10 cellular contexts compared by ENCODE assay signal in genomic region chr11:78046486-78046854, GRCh38. TPM values are rescaled to one million over a fixed set of nuclear protein-coding genes. Genes with fewer than 3 reads are reported as not detected.
DNase-seq lines count a peak whose midpoint lies in the region; ATAC-seq and TF ChIP-seq lines count a peak whose summit lies in the region.
"Had no signal": no experiment of that assay in that cellular context is flagged by ENCODE, and none has a peak within 500 bp of the region (broad histone marks: within the 10 kb centered on the region; RNA-seq: fewer than 3 reads in every experiment).

No MANE protein-coding gene starts in this region.

- H3K27ac ChIP-seq in mesenchymal stem cell (ENCODE audit: low read length, poor library complexity, severe bottlenecking) (no peak overlapping the region), tibial nerve (peak overlapping the region in 3 of 4 donors; percentile 53 to 83 (median 83)), right atrium auricular region (no peak overlapping the region)

- peak; percentile 11 to 23 for ATAC-seq in activated T-cell treated with anti-CD3 and anti-CD28 coated beads, Interleukin-2, amount 50 U/mL, for 72 hours (replicated peaks in 1 of 2)
- peak; percentile 11 for ATAC-seq in activated CD8-positive, alpha-beta T cell treated with anti-CD3 and anti-CD28 coated beads, Interleukin-2, amount 10 ng/mL, durations not matched to agents 7 days and 5 days
- no peak for ATAC-seq in GM19395 (IDR thresholded peaks at IDR 0.05; ENCODE audit: unreplicated experiment)

- no peaks in the 10 kb centered on the region for H3K36me3 Mint-ChIP-seq in activated T-cell treated with anti-CD3 and anti-CD28 coated beads, Interleukin-2, amount 50 U/mL, for 72 hours (ENCODE audit: insufficient read depth in 2 of 2)
- no peaks in the 10 kb centered on the region for H3K36me3 Mint-ChIP-seq in activated CD8-positive, alpha-beta T cell treated with anti-CD3 and anti-CD28 coated beads, Interleukin-2, amount 10 ng/mL, durations not matched to agents 7 days and 5 days (ENCODE audit: low read depth)

- no peak overlapping the region for H2BK120ac ChIP-seq in mesenchymal stem cell (ENCODE audit: low read depth, low read length)

- H4K91ac ChIP-seq in mesenchymal stem cell (ENCODE audit: low read length): peak overlapping the region; percentile 15

- peak overlapping the region in 1 of 2 experiments; percentile 62 for H3K14ac ChIP-seq in mesenchymal stem cell (ENCODE audit: low read length in 2 of 2)

- TF ChIP-seq EP300 in tibial nerve (IDR thresholded peaks at IDR 0.05): no peak

- 28% methylated on average over 6 of the region's 6 CpGs for WGBS in mesenchymal stem cell
- 17 to 18% methylated on average over 6 of the region's 6 CpGs for WGBS in tibial nerve, 2 donors

- no peak for TF ChIP-seq POLR2A in tibial nerve (IDR thresholded peaks at IDR 0.05)

- no peak overlapping the region for H3K4me3 Mint-ChIP-seq in activated T-cell treated with anti-CD3 and anti-CD28 coated beads, Interleukin-2, amount 50 U/mL, for 72 hours
- no peak overlapping the region for H3K4me3 Mint-ChIP-seq in activated CD8-positive, alpha-beta T cell treated with anti-CD3 and anti-CD28 coated beads, Interleukin-2, amount 10 ng/mL, durations not matched to agents 7 days and 5 days

- CTCF ChIA-PET in activated CD8-positive, alpha-beta T cell treated with anti-CD3 and anti-CD28 coated beads, Interleukin-2, amount 10 ng/mL, durations not matched to agents 7 days and 5 days (lab: Charles Lee): interaction anchor here (0.7 to 3.0 kb wide), 18 partner anchors 10 to 518 kb away, joined by 3 to 25 read pairs (median 5); partner anchors contain the start of genes INTS4, KCTD21, NDUFC2 and USP35

- H3K36me3 ChIP-seq in mesenchymal stem cell (ENCODE audit: control insufficient read depth in 1 of 2, insufficient read depth in 2 of 2, low read depth in 1 of 2, low read length in 2 of 2) (no peaks in the 10 kb centered on the region), tibial nerve (no peaks in the 10 kb centered on the region), right atrium auricular region (no peaks in the 10 kb centered on the region)

- H3K9ac ChIP-seq in mesenchymal stem cell (ENCODE audit: low read length): peak overlapping the region; percentile 82

- H3K4me1 ChIP-seq in mesenchymal stem cell (ENCODE audit: control insufficient read depth, insufficient read depth, low read depth, low read length): peaks cover 5% of the 10 kb centered on the region
- H3K4me1 ChIP-seq in tibial nerve: peaks cover 0 to 11% (median 5%) of the 10 kb centered on the region in 4 donors
- H3K4me1 ChIP-seq in right atrium auricular region: peaks cover 0 to 10% of the 10 kb centered on the region in 2 donors

- no peaks in the 10 kb centered on the region for H3K27me3 Mint-ChIP-seq in activated T-cell treated with anti-CD3 and anti-CD28 coated beads, Interleukin-2, amount 50 U/mL, for 72 hours (ENCODE audit: low read depth)
- no peaks in the 10 kb centered on the region for H3K27me3 Mint-ChIP-seq in activated CD8-positive, alpha-beta T cell treated with anti-CD3 and anti-CD28 coated beads, Interleukin-2, amount 10 ng/mL, durations not matched to agents 7 days and 5 days (ENCODE audit: low read depth)

- H3K18ac ChIP-seq in mesenchymal stem cell (ENCODE audit: low read depth in 1 of 2, low read length in 2 of 2): peak overlapping the region in 1 of 2 experiments; percentile 85

- H3K79me1 ChIP-seq in mesenchymal stem cell (replicated peaks; ENCODE audit: low read length, poor library complexity, severe bottlenecking): no peaks in the 10 kb centered on the region

- H3K4ac ChIP-seq in mesenchymal stem cell (ENCODE audit: low read depth in 1 of 2, low read length in 2 of 2): no peak overlapping the region

- H3K4me3 ChIP-seq in mesenchymal stem cell (ENCODE audit: insufficient read depth in 1 of 2, low read depth in 1 of 2, low read length in 2 of 2): no peak overlapping the region
- H3K4me3 ChIP-seq in tibial nerve: peak overlapping the region in 1 of 4 donors; percentile 54
- no peak overlapping the region for H3K4me3 ChIP-seq in right atrium auricular region

- peak overlapping the region; percentile 14 for H4K8ac ChIP-seq in mesenchymal stem cell (ENCODE audit: low read length)

- peaks cover 15% of the 10 kb centered on the region for H3K4me1 Mint-ChIP-seq in activated T-cell treated with anti-CD3 and anti-CD28 coated beads, Interleukin-2, amount 50 U/mL, for 72 hours (ENCODE audit: low read depth)
- H3K4me1 Mint-ChIP-seq in activated CD8-positive, alpha-beta T cell treated with anti-CD3 and anti-CD28 coated beads, Interleukin-2, amount 10 ng/mL, durations not matched to agents 7 days and 5 days (ENCODE audit: low read depth): peaks cover 21% of the 10 kb centered on the region

- H2BK12ac ChIP-seq in mesenchymal stem cell (ENCODE audit: low read length in 2 of 2): no peak overlapping the region

- H3K27me3 ChIP-seq in mesenchymal stem cell (ENCODE audit: control insufficient read depth in 1 of 2, insufficient read depth in 1 of 2, low read length in 2 of 2) (no peaks in the 10 kb centered on the region), tibial nerve (no peaks in the 10 kb centered on the region), right atrium auricular region (no peaks in the 10 kb centered on the region)

- H3K9me3 ChIP-seq in mesenchymal stem cell (ENCODE audit: control insufficient read depth, low read length) (no peaks in the 10 kb centered on the region), tibial nerve (no peaks in the 10 kb centered on the region), right atrium auricular region (no peaks in the 10 kb centered on the region)

- no peak overlapping the region for H2AK5ac ChIP-seq in mesenchymal stem cell (ENCODE audit: low read length, severe bottlenecking)

- H2AFZ ChIP-seq in mesenchymal stem cell (ENCODE audit: low read depth, low read length): peak overlapping the region; percentile 95

- POLR2A ChIA-PET in activated CD8-positive, alpha-beta T cell treated with anti-CD3 and anti-CD28 coated beads, Interleukin-2, amount 10 ng/mL, durations not matched to agents 7 days and 5 days (lab: Charles Lee): interaction anchor here (0.8 to 1.0 kb wide), 2 partner anchors 43 to 52 kb away, joined by 3 read pairs; no protein-coding TSS in a partner anchor

- no peak overlapping the region for H2BK15ac ChIP-seq in mesenchymal stem cell (ENCODE audit: low read depth, poor library complexity, severe bottlenecking)

- H3K23ac ChIP-seq in mesenchymal stem cell (ENCODE audit: low read length in 2 of 2): no peak overlapping the region

- TF ChIP-seq CTCF in tibial nerve (IDR thresholded peaks at IDR 0.05) (no peak), right atrium auricular region (IDR thresholded peaks at IDR 0.05) (no peak)

- no peak overlapping the region for H3K27ac Mint-ChIP-seq in activated T-cell treated with anti-CD3 and anti-CD28 coated beads, Interleukin-2, amount 50 U/mL, for 72 hours
- no peak overlapping the region for H3K27ac Mint-ChIP-seq in activated CD8-positive, alpha-beta T cell treated with anti-CD3 and anti-CD28 coated beads, Interleukin-2, amount 10 ng/mL, durations not matched to agents 7 days and 5 days

- DNase-seq in activated T-cell treated with anti-CD3 and anti-CD28 coated beads, Interleukin-2, amount 50 U/mL, for 72 hours: no peak
- no peak for DNase-seq in activated T-cell treated with anti-CD3 and anti-CD28 coated beads, Interleukin-2, amount 50 U/mL, for 48 hours
- no peak for DNase-seq in activated CD8-positive, alpha-beta T cell treated with anti-CD3 and anti-CD28 coated beads, Interleukin-2, amount 10 ng/mL, durations not matched to agents 7 days and 5 days
- no peak for DNase-seq in mesenchymal stem cell
- DNase-seq in tibial nerve (ENCODE audit: low spot score in 2 of 2): no peak
- DNase-seq in cerebellar cortex (ENCODE audit: low spot score): no peak
- DNase-seq in right atrium auricular region (ENCODE audit: low spot score): no peak

- H3K4me2 ChIP-seq in mesenchymal stem cell (ENCODE audit: low read length, poor library complexity, severe bottlenecking): no peak overlapping the region

- H2BK5ac ChIP-seq in mesenchymal stem cell (ENCODE audit: low read depth, low read length, poor library complexity, severe bottlenecking): no peak overlapping the region

- no peaks in the 10 kb centered on the region for H3K9me3 Mint-ChIP-seq in activated T-cell treated with anti-CD3 and anti-CD28 coated beads, Interleukin-2, amount 50 U/mL, for 72 hours
- H3K9me3 Mint-ChIP-seq in activated CD8-positive, alpha-beta T cell treated with anti-CD3 and anti-CD28 coated beads, Interleukin-2, amount 10 ng/mL, durations not matched to agents 7 days and 5 days (ENCODE audit: insufficient read depth): no peaks in the 10 kb centered on the region

RNA-seq across cellular contexts. Expression of gene THRSP, which starts 17.2 kb away (rescaled TPM):
- not detected for total RNA-seq in activated T-cell treated with anti-CD3 and anti-CD28 coated beads, Interleukin-2, amount 50 U/mL, for 72 hours
- total RNA-seq in activated CD8-positive, alpha-beta T cell treated with anti-CD3 and anti-CD28 coated beads, Interleukin-2, amount 10 ng/mL, durations not matched to agents 7 days and 5 days: not detected
- not detected for polyA plus RNA-seq in mesenchymal stem cell (2013, experiment 1 of 2)
- polyA plus RNA-seq in mesenchymal stem cell (2013, experiment 2 of 2): not detected
- 10 to 100 TPM in 2 of 4 donors, 1 to 10 TPM in 2; 4.0 to 22.9 (median 8.7) TPM for total RNA-seq in tibial nerve
- 1 to 10 TPM in 1 of 2 donors, not detected in 1; 1.9 TPM for total RNA-seq in right atrium auricular region
- total RNA-seq: fibroblast of villous mesenchyme had no signal

RNA-seq across cellular contexts. Expression of gene KCTD14, which starts 23.4 kb away (rescaled TPM):
- under 1 TPM in 1 of 2 donors, not detected in 1; 0.34 TPM for total RNA-seq in activated T-cell treated with anti-CD3 and anti-CD28 coated beads, Interleukin-2, amount 50 U/mL, for 72 hours
- under 1 TPM; 0.21 to 0.47 TPM for total RNA-seq in activated CD8-positive, alpha-beta T cell treated with anti-CD3 and anti-CD28 coated beads, Interleukin-2, amount 10 ng/mL, durations not matched to agents 7 days and 5 days
- polyA plus RNA-seq in mesenchymal stem cell (2013, experiment 1 of 2): 2.1 TPM
- 2.0 TPM for polyA plus RNA-seq in mesenchymal stem cell (2013, experiment 2 of 2)
- total RNA-seq in tibial nerve (1 to 10 TPM; 2.5 to 6.0 (median 3.4) TPM), right atrium auricular region (1 to 10 TPM in 1 of 2 donors, under 1 TPM in 1; 0.59 to 3.6 TPM)
- total RNA-seq: mononuclear cell had no signal

RNA-seq across cellular contexts. Expression of gene NDUFC2, which starts 33.2 kb away (rescaled TPM):
- 100 to 1,000 TPM; 190 to 199 TPM for total RNA-seq in activated T-cell treated with anti-CD3 and anti-CD28 coated beads, Interleukin-2, amount 50 U/mL, for 72 hours
- total RNA-seq in activated CD8-positive, alpha-beta T cell treated with anti-CD3 and anti-CD28 coated beads, Interleukin-2, amount 10 ng/mL, durations not matched to agents 7 days and 5 days: 100 to 1,000 TPM; 193 TPM
- 291 TPM for polyA plus RNA-seq in mesenchymal stem cell (2013, experiment 1 of 2)
- 297 TPM for polyA plus RNA-seq in mesenchymal stem cell (2013, experiment 2 of 2)
- total RNA-seq in tibial nerve (10 to 100 TPM; 49.6 to 88.3 (median 66.3) TPM), right atrium auricular region (100 to 1,000 TPM; 154 to 163 TPM)

RNA-seq across cellular contexts. Expression of gene INTS4, which starts 52.0 kb away (rescaled TPM):
- total RNA-seq in activated T-cell treated with anti-CD3 and anti-CD28 coated beads, Interleukin-2, amount 50 U/mL, for 72 hours: 10 to 100 TPM; 50.4 to 52.3 TPM
- total RNA-seq in activated CD8-positive, alpha-beta T cell treated with anti-CD3 and anti-CD28 coated beads, Interleukin-2, amount 10 ng/mL, durations not matched to agents 7 days and 5 days: 10 to 100 TPM; 45.1 to 51.2 TPM
- 15.8 TPM for polyA plus RNA-seq in mesenchymal stem cell (2013, experiment 1 of 2)
- polyA plus RNA-seq in mesenchymal stem cell (2013, experiment 2 of 2): 15.7 TPM
- 10 to 100 TPM; 32.2 to 49.2 (median 40.0) TPM for total RNA-seq in tibial nerve
- 10 to 100 TPM in 1 of 2 donors, 1 to 10 TPM in 1; 9.9 to 12.3 TPM for total RNA-seq in right atrium auricular region

Comparison
In these comparisons a context has a peak if more than half of its experiments do, and no peak if none do; other contexts are left out.
1. H3K27ac ChIP-seq: peak in tibial nerve (3 of 4); none in mesenchymal stem cell (single experiment) and right atrium auricular region (0 of 2).